15 cellular contexts compared by ENCODE assay signal in the genomic region with DNA sequence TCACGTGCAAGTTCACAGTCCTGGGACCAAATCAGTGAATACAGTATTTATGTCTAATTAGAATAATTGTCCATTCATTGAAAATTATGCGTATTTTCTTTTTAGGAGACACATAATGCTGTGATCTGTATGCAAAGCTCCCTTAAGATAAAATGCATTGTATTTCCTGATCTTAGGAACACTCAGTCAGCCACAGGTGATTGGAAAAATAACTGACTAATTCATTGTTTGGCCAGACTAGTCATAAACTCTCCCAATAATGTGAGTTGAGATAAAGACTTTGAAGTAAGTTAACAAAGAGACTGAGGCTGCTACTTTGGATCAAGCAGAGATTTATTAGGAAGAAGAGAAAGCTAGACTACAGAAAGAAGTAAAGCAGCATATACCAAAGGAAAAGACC.
DNase-seq lines count a peak whose midpoint lies in the region; ATAC-seq, FAIRE-seq and TF ChIP-seq lines count a peak whose summit lies in the region.
"Had no signal": no experiment of that assay in that cellular context is flagged by ENCODE, and none has a peak within 500 bp of the region (broad histone marks: within the 10 kb centered on the region; RNA-seq: fewer than 3 reads in every experiment).

No MANE protein-coding gene starts in this region.

- H3K4me3 Mint-ChIP-seq in mesothelial cell of epicardium (no peak overlapping the region), neural progenitor cell (no peak overlapping the region)
- H3K4me3 Mint-ChIP-seq: CD8-positive, alpha-beta T cell; HFFc6 had no signal

- dilution Hi-C loops in endothelial cell of umbilical vein (cut with MboI; ENCODE audit: extremely low pct_ligation_motif_present, low sequenced_read_pairs) = no loop called here

- H3K27ac Mint-ChIP-seq in mesothelial cell of epicardium = peak overlapping the region; percentile 83
- H3K27ac Mint-ChIP-seq in neural progenitor cell = no peak overlapping the region
- H3K27ac Mint-ChIP-seq: CD8-positive, alpha-beta T cell; HFFc6 had no signal

- POLR2A ChIA-PET in endothelial cell of umbilical vein (lab: Charles Lee) = no interaction called here

- H4K20me1 ChIP-seq in endothelial cell of umbilical vein (replicated peaks; ENCODE audit: control insufficient read depth, extremely low read depth, insufficient read depth, low read length) (no peaks in the 10 kb centered on the region), neural progenitor cell (ENCODE audit: low read depth) (no peaks in the 10 kb centered on the region)

- TF ChIP-seq CTCF in VCaP (conservative IDR thresholded peaks at IDR 0.05) = no peak
- TF ChIP-seq CTCF in endothelial cell of umbilical vein (IDR thresholded peaks at IDR 0.05; ENCODE audit: extremely low read depth in 1 of 2, insufficient read depth in 1 of 2, low read depth in 1 of 2, low read length in 2 of 2) = no peak
- TF ChIP-seq CTCF in mesothelial cell of epicardium (IDR thresholded peaks at IDR 0.05; ENCODE audit: unreplicated experiment) = no peak
- no peak for TF ChIP-seq CTCF in neural progenitor cell (IDR thresholded peaks at IDR 0.05)
- TF ChIP-seq CTCF in right atrium auricular region (IDR thresholded peaks at IDR 0.05) = no peak

- peak; percentile 73 for DNase-seq in endothelial cell of umbilical vein (ENCODE audit: low read depth, low spot score)
- DNase-seq in mesothelial cell of epicardium (ENCODE audit: low spot score in 2 of 2, unreplicated experiment in 2 of 2) = no peak
- no peak for DNase-seq in neural progenitor cell (ENCODE audit: low spot score)
- no peak for DNase-seq in right atrium auricular region (ENCODE audit: low spot score)
- DNase-seq: BE2C; Caco-2; CD8-positive, alpha-beta T cell; DMS53; HCEC 1CT; HFFc6; IMR-90 had no signal

- no peak for TF ChIP-seq POLR2A in endothelial cell of umbilical vein (IDR thresholded peaks at IDR 0.05; ENCODE audit: low read depth, low read length)

- peaks cover 32% of the 10 kb centered on the region for H3K4me1 Mint-ChIP-seq in mesothelial cell of epicardium
- H3K4me1 Mint-ChIP-seq in neural progenitor cell = peaks cover 5% of the 10 kb centered on the region

- H3K36me3 Mint-ChIP-seq in mesothelial cell of epicardium = no peaks in the 10 kb centered on the region
- no peaks in the 10 kb centered on the region for H3K36me3 Mint-ChIP-seq in neural progenitor cell
- H3K36me3 Mint-ChIP-seq: CD8-positive, alpha-beta T cell had no signal

- H2AFZ ChIP-seq in endothelial cell of umbilical vein (ENCODE audit: low read depth, low read length) = peak overlapping the region; percentile 57
- no peak overlapping the region for H2AFZ ChIP-seq in neural progenitor cell (replicated peaks)

- H3K27ac ChIP-seq in VCaP = peak overlapping the region; percentile 57; the same call in 1 of the 2 replicates
- H3K27ac ChIP-seq in endothelial cell of umbilical vein (ENCODE audit: insufficient read depth, low read depth, low read length) = peak overlapping the region; percentile 7
- H3K27ac ChIP-seq in neural progenitor cell = no peak overlapping the region
- no peak overlapping the region for H3K27ac ChIP-seq in right atrium auricular region
- H3K27ac ChIP-seq: A549, C4-2B had no signal

- H3K9ac ChIP-seq in endothelial cell of umbilical vein (replicated peaks; ENCODE audit: extremely low read depth, insufficient read depth, low read length) = peak overlapping the region; percentile 3
- H3K9ac ChIP-seq in neural progenitor cell = no peak overlapping the region

- BruUV-seq in endothelial cell of umbilical vein (replicated peaks; lab: Mats Ljungman, UMichigan) = no TSS peak

- H3K9me3 ChIP-seq in endothelial cell of umbilical vein (replicated peaks; ENCODE audit: control insufficient read depth, insufficient read depth, low read length) (no peaks in the 10 kb centered on the region), neural progenitor cell (ENCODE audit: low read depth) (no peaks in the 10 kb centered on the region), right atrium auricular region (no peaks in the 10 kb centered on the region)
- H3K9me3 ChIP-seq: A549, BE2C, Caco-2 had no signal

- H3K9me3 Mint-ChIP-seq in mesothelial cell of epicardium (peaks cover 3% of the 10 kb centered on the region), neural progenitor cell (no peaks in the 10 kb centered on the region)
- H3K9me3 Mint-ChIP-seq: CD8-positive, alpha-beta T cell; HFFc6 had no signal

- peak overlapping the region; percentile 24 for H3K4me2 ChIP-seq in endothelial cell of umbilical vein (ENCODE audit: insufficient read depth, low read length)
- no peak overlapping the region for H3K4me2 ChIP-seq in neural progenitor cell
- H3K4me2 ChIP-seq: A549 had no signal

- H3F3A ChIP-seq in neural progenitor cell (ENCODE audit: low read depth) = no peaks in the 10 kb centered on the region

- no peak overlapping the region for H3K4me3 ChIP-seq in endothelial cell of umbilical vein (replicated peaks in 1 of 3; ENCODE audit: insufficient read depth in 1 of 3, low read depth in 1 of 3, low read length in 3 of 3)
- H3K4me3 ChIP-seq in neural progenitor cell = no peak overlapping the region
- no peak overlapping the region for H3K4me3 ChIP-seq in right atrium auricular region
- H3K4me3 ChIP-seq: A549 had no signal

- H3K27me3 ChIP-seq in endothelial cell of umbilical vein (ENCODE audit: control insufficient read depth in 2 of 2, insufficient read depth in 2 of 2, low read length in 2 of 2) (no peaks in the 10 kb centered on the region), neural progenitor cell (no peaks in the 10 kb centered on the region), right atrium auricular region (no peaks in the 10 kb centered on the region)
- H3K27me3 ChIP-seq: BE2C had no signal

- ATAC-seq in HG02759 (IDR thresholded peaks at IDR 0.05; ENCODE audit: unreplicated experiment) = no peak
- ATAC-seq: A549; CD8-positive, alpha-beta T cell had no signal

- H3K79me2 ChIP-seq in endothelial cell of umbilical vein (ENCODE audit: control insufficient read depth, insufficient read depth, low read length) = no peaks in the 10 kb centered on the region
- no peaks in the 10 kb centered on the region for H3K79me2 ChIP-seq in neural progenitor cell (ENCODE audit: low read depth)

- H3K4me1 ChIP-seq in endothelial cell of umbilical vein (ENCODE audit: control insufficient read depth, extremely low read depth, insufficient read depth, low read length) (peaks cover 26% of the 10 kb centered on the region), neural progenitor cell (no peaks in the 10 kb centered on the region), right atrium auricular region (no peaks in the 10 kb centered on the region)
- H3K4me1 ChIP-seq: BE2C had no signal

- no peaks in the 10 kb centered on the region for H3K36me3 ChIP-seq in endothelial cell of umbilical vein (ENCODE audit: control insufficient read depth in 2 of 2, extremely low read depth in 1 of 2, insufficient read depth in 2 of 2, low read length in 2 of 2)
- H3K36me3 ChIP-seq in neural progenitor cell = no peaks in the 10 kb centered on the region
- no peaks in the 10 kb centered on the region for H3K36me3 ChIP-seq in right atrium auricular region
- H3K36me3 ChIP-seq: BE2C had no signal

- no peaks in the 10 kb centered on the region for H3K9me1 ChIP-seq in endothelial cell of umbilical vein (replicated peaks; ENCODE audit: control insufficient read depth, extremely low read depth, insufficient read depth, low read length)

- CTCF ChIA-PET in endothelial cell of umbilical vein (lab: Charles Lee) = interaction anchor here (1.0 kb wide), 1 partner anchor 75 kb away, joined by 5 read pairs; no protein-coding TSS in a partner anchor

- H3K27me3 Mint-ChIP-seq in mesothelial cell of epicardium (ENCODE audit: low read depth) (peaks cover 6% of the 10 kb centered on the region), neural progenitor cell (ENCODE audit: insufficient read depth, low read depth) (no peaks in the 10 kb centered on the region)

- intact Hi-C loops in endothelial cell of umbilical vein (cut with micrococcal nuclease) = no loop called here

- FAIRE-seq in endothelial cell of umbilical vein (lab: Jason Lieb, UNC) = peak; percentile 60
- FAIRE-seq: A549 had no signal

TF ChIP-seq in endothelial cell of umbilical vein, 7 proteins besides CTCF, POLR2A, EP300 and RAD21:
- TF ChIP-seq JUN (IDR thresholded peaks at IDR 0.05; ENCODE audit: borderline replicate concordance, insufficient read depth, insufficient read length, low read depth) (no peak), FOS (IDR thresholded peaks at IDR 0.05; ENCODE audit: borderline replicate concordance, insufficient read depth, low read length) (peak; percentile 26), GATA2 (IDR thresholded peaks at IDR 0.05; ENCODE audit: insufficient read depth, insufficient read length, low read depth, low read length) (peak; percentile 11), MAX (IDR thresholded peaks at IDR 0.05; ENCODE audit: insufficient read depth, insufficient read length) (no peak)

Comparison
In these comparisons a context has a peak if more than half of its experiments do, and no peak if none do; other contexts are left out.
1. H3K27ac ChIP-seq: peak in VCaP (single experiment) and endothelial cell of umbilical vein (single experiment); none in neural progenitor cell (single experiment) and right atrium auricular region (0 of 2).